Comparison of ENCODE assay signal across 12 cellular contexts in the genomic region with DNA sequence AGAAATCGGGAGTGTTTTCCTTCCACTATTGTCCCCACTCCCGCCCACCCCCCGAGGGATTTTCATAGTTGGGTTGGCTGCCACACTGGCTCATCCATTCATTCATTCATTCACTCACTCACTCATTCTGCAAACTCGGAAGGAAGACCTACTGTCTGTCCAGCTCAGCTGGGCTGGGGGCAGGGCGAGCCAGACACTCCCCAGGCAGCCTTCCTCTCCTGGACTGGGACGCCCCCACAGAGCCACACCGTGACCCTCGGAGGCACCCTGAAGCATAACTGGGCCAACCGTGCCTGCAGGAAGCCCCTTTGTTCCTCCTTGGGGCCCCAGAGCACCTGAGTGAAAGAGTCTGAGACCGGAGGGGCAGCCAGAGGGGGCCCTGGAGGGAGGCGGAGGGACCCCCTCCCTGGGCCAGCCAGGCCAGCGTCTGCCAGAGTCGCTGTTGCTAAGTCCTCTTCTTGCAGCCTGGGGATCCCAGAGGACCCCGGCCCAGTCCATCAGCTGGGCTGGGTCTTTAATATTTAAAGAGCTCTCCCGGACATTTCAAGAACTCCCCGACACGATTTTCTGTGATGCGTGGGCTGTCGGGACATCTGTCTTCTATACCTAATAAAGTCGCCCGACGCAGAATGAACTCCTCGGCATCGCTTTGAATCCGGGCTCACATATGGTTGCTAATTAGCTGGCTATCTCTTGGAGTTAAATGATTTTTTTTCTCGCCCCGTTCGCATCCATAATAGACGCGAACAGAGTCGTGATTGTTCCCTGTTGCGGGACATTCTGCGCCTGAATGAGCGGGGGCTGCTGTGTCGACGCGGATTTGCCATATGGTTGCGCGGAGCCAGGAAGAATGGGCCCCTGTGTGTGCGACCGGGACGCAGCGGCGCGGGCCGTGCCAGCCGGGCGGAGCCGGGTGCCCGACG. TPM values are rescaled to one million over a fixed set of nuclear protein-coding genes. Genes with fewer than 3 reads are reported as not detected.
DNase-seq lines count a peak whose midpoint lies in the region; ATAC-seq and TF ChIP-seq lines count a peak whose summit lies in the region.
"Had no signal": no experiment of that assay in that cellular context is flagged by ENCODE, and none has a peak within 500 bp of the region (broad histone marks: within the 10 kb centered on the region; RNA-seq: fewer than 3 reads in every experiment).

No MANE protein-coding gene starts in this region.

- H3K4me1 Mint-ChIP-seq in activated CD8-positive, alpha-beta memory T cell treated with anti-CD3 and anti-CD28 coated beads, Interleukin-2, amount 10 ng/mL, durations not matched to agents 7 days and 5 days = peaks cover 4% of the 10 kb centered on the region
- H3K4me1 Mint-ChIP-seq in brain = peaks cover 61% of the 10 kb centered on the region
- H3K4me1 Mint-ChIP-seq in memory B cell = peaks cover 5% of the 10 kb centered on the region
- H3K4me1 Mint-ChIP-seq in stimulated activated naive B cell treated with anti-CD40 and anti-IgM and Interleukin-4, amounts not matched to agents 10 μg/mL and 1 μg/mL and 100 μg/mL, for 72 hours = peaks cover 2 to 23% of the 10 kb centered on the region in 2 donors

- H3K27ac Mint-ChIP-seq in activated CD8-positive, alpha-beta memory T cell treated with anti-CD3 and anti-CD28 coated beads, Interleukin-2, amount 10 ng/mL, durations not matched to agents 7 days and 5 days = no peak overlapping the region
- H3K27ac Mint-ChIP-seq in brain = peak overlapping the region; percentile 17 to 93 (median 69)
- H3K27ac Mint-ChIP-seq in memory B cell = no peak overlapping the region
- peak overlapping the region; percentile 42 for H3K27ac Mint-ChIP-seq in stimulated activated naive B cell treated with anti-CD40 and anti-IgM and Interleukin-4, amounts not matched to agents 10 μg/mL and 1 μg/mL and 100 μg/mL, for 72 hours

- H3K9me3 Mint-ChIP-seq in activated CD8-positive, alpha-beta memory T cell treated with anti-CD3 and anti-CD28 coated beads, Interleukin-2, amount 10 ng/mL, durations not matched to agents 7 days and 5 days (ENCODE audit: low read depth) = no peaks in the 10 kb centered on the region
- H3K9me3 Mint-ChIP-seq in brain (peaks cover 0 to 10% (median 6%) of the 10 kb centered on the region in 5 experiments), memory B cell (no peaks in the 10 kb centered on the region)
- no peaks in the 10 kb centered on the region for H3K9me3 Mint-ChIP-seq in stimulated activated naive B cell treated with anti-CD40 and anti-IgM and Interleukin-4, amounts not matched to agents 10 μg/mL and 1 μg/mL and 100 μg/mL, for 72 hours

- ATAC-seq in activated CD8-positive, alpha-beta memory T cell treated with anti-CD3 and anti-CD28 coated beads, Interleukin-2, amount 10 ng/mL, durations not matched to agents 7 days and 5 days = no peak
- ATAC-seq in memory B cell (ENCODE audit: low read depth) = no peak
- no peak for ATAC-seq in stimulated activated naive B cell treated with anti-CD40 and anti-IgM and Interleukin-4, amounts not matched to agents 10 μg/mL and 1 μg/mL and 100 μg/mL, for 72 hours (replicated peaks)
- no peak for ATAC-seq in HG03442 (IDR thresholded peaks at IDR 0.05; ENCODE audit: unreplicated experiment)
- no peak for ATAC-seq in GM19324 (IDR thresholded peaks at IDR 0.05; ENCODE audit: low FRiP score, unreplicated experiment)

- peak overlapping the region; percentile 41 for H3K4me3 Mint-ChIP-seq in activated CD8-positive, alpha-beta memory T cell treated with anti-CD3 and anti-CD28 coated beads, Interleukin-2, amount 10 ng/mL, durations not matched to agents 7 days and 5 days
- H3K4me3 Mint-ChIP-seq in brain (peak overlapping the region; percentile 63 to 80 (median 75)), memory B cell (peak overlapping the region; percentile 70)
- H3K4me3 Mint-ChIP-seq in stimulated activated naive B cell treated with anti-CD40 and anti-IgM and Interleukin-4, amounts not matched to agents 10 μg/mL and 1 μg/mL and 100 μg/mL, for 72 hours = peak overlapping the region; percentile 76 to 81

- TF ChIP-seq CTCF in brain (conservative IDR thresholded peaks at IDR 0.05) = no peak

- H3K27me3 Mint-ChIP-seq in activated CD8-positive, alpha-beta memory T cell treated with anti-CD3 and anti-CD28 coated beads, Interleukin-2, amount 10 ng/mL, durations not matched to agents 7 days and 5 days = peaks cover 58% of the 10 kb centered on the region
- H3K27me3 Mint-ChIP-seq in brain = peaks cover 86% of the 10 kb centered on the region
- peaks cover 22% of the 10 kb centered on the region for H3K27me3 Mint-ChIP-seq in memory B cell
- peaks cover 51 to 73% of the 10 kb centered on the region in 2 donors for H3K27me3 Mint-ChIP-seq in stimulated activated naive B cell treated with anti-CD40 and anti-IgM and Interleukin-4, amounts not matched to agents 10 μg/mL and 1 μg/mL and 100 μg/mL, for 72 hours

- no peak for DNase-seq in activated CD8-positive, alpha-beta memory T cell treated with anti-CD3 and anti-CD28 coated beads, Interleukin-2, amount 10 ng/mL, durations not matched to agents 7 days and 5 days
- no peak for DNase-seq in activated CD8-positive, alpha-beta memory T cell treated with anti-CD3 and anti-CD28 coated beads, Interleukin-2, amount 50 U/mL, for 4 hours
- no peak for DNase-seq in memory B cell (ENCODE audit: low spot score in 2 of 2)
- DNase-seq in stimulated activated naive B cell treated with anti-CD40 and anti-IgM and Interleukin-4, amounts not matched to agents 10 μg/mL and 1 μg/mL and 100 μg/mL, for 72 hours = no peak
- DNase-seq in NCI-H1417 treated with DMSO at 0.1 percent for 48 hours (lab: John Stamatoyannopoulos, UW) = no peak
- DNase-seq: GF-D8, mammary epithelial cell, NCI-H1105, NCI-H748 treated with DMSO at 0.1 percent for 48 hours had no signal

- CTCF ChIA-PET in activated CD8-positive, alpha-beta memory T cell treated with anti-CD3 and anti-CD28 coated beads, Interleukin-2, amount 10 ng/mL, durations not matched to agents 7 days and 5 days (lab: Charles Lee) = interaction anchor here (1.2 kb wide), 1 partner anchor 19 kb away, joined by 3 read pairs; no protein-coding TSS in a partner anchor

- no peaks in the 10 kb centered on the region for H3K36me3 Mint-ChIP-seq in activated CD8-positive, alpha-beta memory T cell treated with anti-CD3 and anti-CD28 coated beads, Interleukin-2, amount 10 ng/mL, durations not matched to agents 7 days and 5 days
- H3K36me3 Mint-ChIP-seq in brain (no peaks in the 10 kb centered on the region), memory B cell (no peaks in the 10 kb centered on the region)
- peaks cover 0 to 3% of the 10 kb centered on the region in 2 donors for H3K36me3 Mint-ChIP-seq in stimulated activated naive B cell treated with anti-CD40 and anti-IgM and Interleukin-4, amounts not matched to agents 10 μg/mL and 1 μg/mL and 100 μg/mL, for 72 hours

RNA-seq across cellular contexts. Expression of gene CDKN1C, which starts 16.7 kb away (rescaled TPM):
- under 1 TPM; 0.44 to 0.87 TPM for total RNA-seq in activated CD8-positive, alpha-beta memory T cell treated with anti-CD3 and anti-CD28 coated beads, Interleukin-2, amount 10 ng/mL, durations not matched to agents 7 days and 5 days
- 323 TPM for polyA plus RNA-seq in brain (ENCODE audit: insufficient read depth, low read depth, low replicate concordance)

Comparison
In these comparisons a context has a peak if more than half of its experiments do, and no peak if none do; other contexts are left out.
1. H3K27ac Mint-ChIP-seq: peak in brain (5 of 5) and stimulated activated naive B cell treated with anti-CD40 and anti-IgM and Interleukin-4, amounts not matched to agents 10 μg/mL and 1 μg/mL and 100 μg/mL, for 72 hours (single experiment); none in activated CD8-positive, alpha-beta memory T cell treated with anti-CD3 and anti-CD28 coated beads, Interleukin-2, amount 10 ng/mL, durations not matched to agents 7 days and 5 days (single experiment) and memory B cell (single experiment).
2. Peak in every context shown above with its lines, with median percentiles within 50 percentile points of each other: H3K4me3 Mint-ChIP-seq.